In genomic region chr4:8472689-8473197, GRCh38 we compare ENCODE assay signal across 10 cellular contexts. TPM values are rescaled to one million over a fixed set of nuclear protein-coding genes. Genes with fewer than 3 reads are reported as not detected.
A peak's percentile ranks its signal among the peaks of the same experiment; 100 is the strongest.
DNase-seq lines count a peak whose midpoint lies in the region; ATAC-seq, FAIRE-seq and TF ChIP-seq lines count a peak whose summit lies in the region.
"Had no signal": no experiment of that assay in that cellular context is flagged by ENCODE, and none has a peak within 500 bp of the region (broad histone marks: within the 10 kb centered on the region; RNA-seq: fewer than 3 reads in every experiment).

No MANE protein-coding gene starts in this region.

- no peaks in the 10 kb centered on the region for H3K9me3 ChIP-seq in Caco-2
- H3K9me3 ChIP-seq in heart right ventricle, result no peaks in the 10 kb centered on the region

- no peaks in the 10 kb centered on the region for H3K27me3 ChIP-seq in Caco-2 (replicated peaks; ENCODE audit: control insufficient read depth, insufficient read depth, low read length)
- H3K27me3 ChIP-seq in heart right ventricle, result no peaks in the 10 kb centered on the region
- H3K27me3 ChIP-seq in rectal smooth muscle tissue (ENCODE audit: control insufficient read depth, insufficient read depth, low read length), result no peaks in the 10 kb centered on the region

- TF ChIP-seq CTCF in Caco-2 (IDR thresholded peaks at IDR 0.05; ENCODE audit: insufficient read depth in 1 of 2, low read depth in 1 of 2, low read length in 1 of 2, severe bottlenecking in 1 of 2, unreplicated experiment in 1 of 2) (no peak), heart right ventricle (IDR thresholded peaks at IDR 0.05) (no peak), D721Med (IDR thresholded peaks at IDR 0.05; ENCODE audit: insufficient read depth, missing control alignments) (no peak), Calu3 (IDR thresholded peaks at IDR 0.05; ENCODE audit: unreplicated experiment) (no peak)

- H3K27me3 Mint-ChIP-seq in Caco-2 (ENCODE audit: insufficient read depth, unreplicated experiment) (no peaks in the 10 kb centered on the region), Calu3 (ENCODE audit: unreplicated experiment) (no peaks in the 10 kb centered on the region)
- H3K27me3 Mint-ChIP-seq: effector memory CD8-positive, alpha-beta T cell had no signal

- BruUV-seq in Caco-2 (replicated peaks; lab: Mats Ljungman, UMichigan), result no TSS peak
- BruUV-seq in Calu3 (replicated peaks; lab: Mats Ljungman, UMichigan), result no TSS peak

- POLR2A ChIA-PET in Caco-2 (lab: Charles Lee), result no interaction called here

- H3K27ac ChIP-seq in heart right ventricle (peak overlapping the region in 6 of 10 donors; percentile 41 to 62 (median 50)), rectal smooth muscle tissue (ENCODE audit: low read depth, low read length) (peak overlapping the region; percentile 85)

- CTCF ChIA-PET in Caco-2 (lab: Charles Lee) (interaction anchor here (0.9 kb wide), 1 partner anchor 114 kb away, joined by 4 read pairs; no protein-coding TSS in a partner anchor), Calu3 (lab: Charles Lee) (no interaction called here)

- intact Hi-C loops in Caco-2 (cut with micrococcal nuclease; ENCODE audit: unreplicated experiment) (no loop called here), heart right ventricle (cut with DNase I) (loop anchor here in 2 of 10 donors (5.0 kb wide), 2 partner anchors 120 to 125 kb away; partner anchors contain the start of gene CPZ (in 1 of the 2)), posterior vena cava (cut with DNase I) (no loop called here), Calu3 (cut with micrococcal nuclease; ENCODE audit: unreplicated experiment) (no loop called here)

- H3K9me3 Mint-ChIP-seq in Caco-2 (ENCODE audit: unreplicated experiment) (no peaks in the 10 kb centered on the region), Calu3 (ENCODE audit: low read depth, unreplicated experiment) (no peaks in the 10 kb centered on the region)
- H3K9me3 Mint-ChIP-seq: effector memory CD8-positive, alpha-beta T cell had no signal

- H3K9ac ChIP-seq in rectal smooth muscle tissue (ENCODE audit: low read length), result no peak overlapping the region

- H3K27ac Mint-ChIP-seq in Caco-2 (ENCODE audit: unreplicated experiment), result peak overlapping the region; percentile 18
- H3K27ac Mint-ChIP-seq in Calu3 (ENCODE audit: unreplicated experiment), result no peak overlapping the region

- H3K4me1 Mint-ChIP-seq in Caco-2 (ENCODE audit: low read depth, unreplicated experiment), result peaks cover 7% of the 10 kb centered on the region
- no peaks in the 10 kb centered on the region for H3K4me1 Mint-ChIP-seq in Calu3 (ENCODE audit: low read depth, unreplicated experiment)

- H3K4me3 Mint-ChIP-seq in Caco-2 (ENCODE audit: unreplicated experiment) (no peak overlapping the region), Calu3 (ENCODE audit: low read depth, unreplicated experiment) (no peak overlapping the region)
- H3K4me3 Mint-ChIP-seq: effector memory CD8-positive, alpha-beta T cell had no signal

- WGBS in heart right ventricle, 2 donors, result 65 to 69% methylated on average over 7 of the region's 7 CpGs

- H3K4me3 ChIP-seq in Caco-2 (ENCODE audit: low read depth, low read length) (no peak overlapping the region), heart right ventricle (no peak overlapping the region), rectal smooth muscle tissue (ENCODE audit: low read length) (no peak overlapping the region)

- no peaks in the 10 kb centered on the region; the same call in 1 of the 2 replicates for H3K36me3 ChIP-seq in Caco-2 (ENCODE audit: control insufficient read depth, insufficient read depth, low read length)
- H3K36me3 ChIP-seq in heart right ventricle, result peaks cover 0 to 66% (median 18%) of the 10 kb centered on the region in 9 donors
- H3K36me3 ChIP-seq in rectal smooth muscle tissue (ENCODE audit: control insufficient read depth, insufficient read depth, low read length), result peaks cover 2% of the 10 kb centered on the region

- H3K36me3 Mint-ChIP-seq in Caco-2 (ENCODE audit: insufficient read depth, unreplicated experiment) (peaks cover 34% of the 10 kb centered on the region), Calu3 (ENCODE audit: insufficient read depth, unreplicated experiment) (no peaks in the 10 kb centered on the region)

- DNase-seq in Caco-2 (peak in 1 of 2 experiments; percentile 9), heart right ventricle (peak in 1 of 2 donors; percentile 41), D721Med (ENCODE audit: insufficient read length, low spot score) (no peak), posterior vena cava (ENCODE audit: low spot score) (no peak), Calu3 (no peak)
- no peak for DNase-seq in activated CD4-positive, alpha-beta T cell treated with anti-CD3 and anti-CD28 coated beads, Interleukin-2, amount 50 U/mL, for 48 hours
- DNase-seq: activated CD4-positive, alpha-beta T cell treated with anti-CD3 and anti-CD28 coated beads for 4 hours; effector memory CD8-positive, alpha-beta T cell had no signal

- peaks cover 14% of the 10 kb centered on the region for H3K4me1 ChIP-seq in Caco-2
- peaks cover 0 to 23% (median 15%) of the 10 kb centered on the region in 9 donors for H3K4me1 ChIP-seq in heart right ventricle
- H3K4me1 ChIP-seq in rectal smooth muscle tissue (ENCODE audit: control insufficient read depth, insufficient read depth, low read length), result peaks cover 21% of the 10 kb centered on the region

- FAIRE-seq in TTC549 (lab: Jason Lieb, UNC) (peak; percentile 5), D721Med (lab: Jason Lieb, UNC) (no peak)

- ATAC-seq in heart right ventricle, result peak in 7 of 8 donors; percentile 16 to 64 (median 50)
- ATAC-seq: effector memory CD8-positive, alpha-beta T cell had no signal

RNA-seq across cellular contexts. Expression of gene TRMT44, which starts 32.2 kb away (rescaled TPM):
- total RNA-seq in Caco-2 (2022), result 22.3 and 23.4 TPM in 2 replicates
- total RNA-seq in heart right ventricle, result 10 to 100 TPM in 2 of 10 donors, 1 to 10 TPM in 8; 6.0 to 10.2 (median 8.4) TPM
- polyA plus RNA-seq in heart right ventricle, result 1 to 10 TPM; 4.5 to 5.3 TPM
- total RNA-seq in posterior vena cava, result 10 to 100 TPM; 14.2 to 15.5 TPM
- 21.5 and 37.6 TPM in 2 replicates for total RNA-seq in Calu3 (2022)

RNA-seq across cellular contexts. Expression of gene ACOX3, which starts 32.2 kb away (rescaled TPM):
- total RNA-seq in Caco-2 (2022) (11.5 and 14.1 TPM in 2 replicates), heart right ventricle (10 to 100 TPM; 21.6 to 28.9 (median 25.6) TPM), posterior vena cava (10 to 100 TPM; 29.7 to 36.8 TPM), Calu3 (2022) (11.0 and 12.1 TPM in 2 replicates)
- polyA plus RNA-seq in heart right ventricle, result 10 to 100 TPM; 17.9 to 18.5 TPM
